Comparison of ENCODE assay signal across 8 cellular contexts in the genomic region with DNA sequence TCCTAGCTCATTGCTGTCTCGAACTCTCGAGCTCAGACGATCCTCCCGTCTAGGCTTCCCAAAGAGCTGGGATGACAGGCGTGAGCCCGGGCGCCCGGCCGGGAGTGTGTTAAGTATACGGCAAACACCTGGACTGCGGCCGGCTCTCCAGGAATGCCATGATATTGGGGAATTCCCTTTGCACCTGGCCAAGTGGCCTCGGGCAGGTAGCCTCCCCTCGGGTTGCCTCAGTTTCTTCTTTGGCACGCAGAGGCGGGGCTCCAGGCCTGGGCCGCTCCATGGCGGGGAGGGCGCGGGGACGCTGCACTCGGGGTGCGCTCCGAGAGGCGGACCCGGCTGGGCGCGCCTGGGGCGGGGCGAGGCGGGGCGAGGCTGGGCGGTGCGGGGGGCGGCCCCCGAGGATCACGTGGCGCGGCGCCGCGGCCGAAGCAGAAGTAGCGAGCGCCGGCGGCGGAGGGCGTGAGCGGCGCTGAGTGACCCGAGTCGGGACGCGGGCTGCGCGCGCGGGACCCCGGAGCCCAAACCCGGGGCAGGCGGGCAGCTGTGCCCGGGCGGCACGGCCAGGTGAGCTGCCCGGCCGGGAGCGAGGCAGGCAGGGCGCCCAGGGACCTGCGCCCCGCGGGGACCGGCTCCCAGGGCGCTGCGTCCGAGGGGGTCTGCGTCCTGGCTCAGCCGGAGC. TPM values are rescaled to one million over a fixed set of nuclear protein-coding genes. Genes with fewer than 3 reads are reported as not detected.
DNase-seq lines count a peak whose midpoint lies in the region; TF ChIP-seq lines count a peak whose summit lies in the region.

Gene PLCG2 (plus strand): TSS at position 431 of the 679 bp plus-strand sequence. CDS start 6,699 bp downstream, outside the sequence.

- no peaks in the 10 kb centered on the region for H3K36me3 ChIP-seq in H7 (replicated peaks; ENCODE audit: control insufficient read depth, insufficient read depth, low read length)
- no peaks in the 10 kb centered on the region for H3K36me3 ChIP-seq in Loucy (ENCODE audit: insufficient read depth, low read length)

- no peaks in the 10 kb centered on the region for H4K20me1 ChIP-seq in Loucy (ENCODE audit: insufficient read depth, low read length, poor library complexity, severe bottlenecking)

- no peak for TF ChIP-seq CTCF in GM12865 (IDR thresholded peaks at IDR 0.05; ENCODE audit: insufficient read depth, low read depth, low read length, missing control alignments)
- TF ChIP-seq CTCF in Loucy (conservative IDR thresholded peaks at IDR 0.05; ENCODE audit: low read length) = no peak
- no peak for TF ChIP-seq CTCF in WI38 (IDR thresholded peaks at IDR 0.05; ENCODE audit: low read depth, low read length)
- TF ChIP-seq CTCF in cardiac fibroblast (IDR thresholded peaks at IDR 0.05; ENCODE audit: low read depth, low read length) = no peak

- H3K4me1 ChIP-seq in Loucy (ENCODE audit: insufficient read depth, low read length, poor library complexity, severe bottlenecking) = peaks cover 34% of the 10 kb centered on the region

- peak within 1 kb of the TSS; percentile 74 for H3K9ac ChIP-seq in Loucy (ENCODE audit: low read depth, low read length, poor library complexity, severe bottlenecking)

- no peaks in the 10 kb centered on the region for H3K9me2 ChIP-seq in Loucy (replicated peaks; ENCODE audit: low read depth, low read length)

- H3K79me2 ChIP-seq in Loucy (ENCODE audit: insufficient read depth, low read length) = peaks cover 13% of the 10 kb centered on the region; the same call in 1 of the 2 replicates

- peak within 1 kb of the TSS; percentile 99 for H3K4me2 ChIP-seq in Loucy (ENCODE audit: low read depth, low read length, poor library complexity, severe bottlenecking)

- DNase-seq in GM12865 (ENCODE audit: low read depth) (peak; percentile 85), H7 (peak; percentile 98), cardiac fibroblast (ENCODE audit: low read depth in 2 of 2) (peak; percentile 17 to 22), left kidney (ENCODE audit: low read depth, low spot score) (peak; percentile 86), NCI-H446 treated with DMSO at 0.1 percent for 48 hours (lab: John Stamatoyannopoulos, UW) (no peak)
- peak; percentile 65 for DNase-seq in stimulated activated CD4-positive, alpha-beta T cell treated with anti-CD3 and anti-CD28 coated beads, Interleukin-4, amount 100 ng/mL, for 1 hour

- H3K9me3 ChIP-seq in Loucy (ENCODE audit: insufficient read depth, low read depth, low read length) = no peaks in the 10 kb centered on the region

- H3K4me3 ChIP-seq in GM12865 (ENCODE audit: low read depth, low read length) (peak within 1 kb of the TSS; percentile 91), H7 (ENCODE audit: insufficient read depth, low read depth, low read length) (peak within 1 kb of the TSS; percentile 60), Loucy (ENCODE audit: low read length, poor library complexity, severe bottlenecking) (peak within 1 kb of the TSS; percentile 89), WI38 (ENCODE audit: low read depth, low read length) (peak within 1 kb of the TSS; percentile 39), cardiac fibroblast (replicated peaks in 1 of 2; ENCODE audit: low read depth in 2 of 2, low read length in 2 of 2) (peak within 1 kb of the TSS; percentile 40 to 45)

- peak within 1 kb of the TSS; percentile 99 for H2AFZ ChIP-seq in Loucy (ENCODE audit: low read length)

- H3K27me3 ChIP-seq in H7 (ENCODE audit: control insufficient read depth, insufficient read depth, low read length) (peaks cover 40% of the 10 kb centered on the region), Loucy (ENCODE audit: insufficient read depth, low read length, poor library complexity, severe bottlenecking) (no peaks in the 10 kb centered on the region)

- H3F3A ChIP-seq in Loucy (ENCODE audit: low read depth) = no peaks in the 10 kb centered on the region

RNA-seq across cellular contexts. Expression of gene PLCG2, which starts in this region (rescaled TPM):
- 2.5 and 2.7 TPM in 2 replicates for total RNA-seq in H7 (2014; rRNA removed; shearing (Covaris generic))

Comparison
In these comparisons a context has a peak if more than half of its experiments do, and no peak if none do; other contexts are left out.
1. H3K4me3 ChIP-seq: peak in every context shown above with its lines; median percentile 91 in GM12865; 89 in Loucy; 60 in H7; 42 in cardiac fibroblast; 39 in WI38.